ENCODE assay signal across 9 cellular contexts in genomic region chr19:55341191-55342043, GRCh38. TPM values are rescaled to one million over a fixed set of nuclear protein-coding genes. Genes with fewer than 3 reads are reported as not detected.
DNase-seq lines count a peak whose midpoint lies in the region; ATAC-seq, FAIRE-seq and TF ChIP-seq lines count a peak whose summit lies in the region.
"Had no signal": no experiment of that assay in that cellular context is flagged by ENCODE, and none has a peak within 500 bp of the region (broad histone marks: within the 10 kb centered on the region; RNA-seq: fewer than 3 reads in every experiment).

No MANE protein-coding gene starts in this region.

- ATAC-seq in activated CD8-positive, alpha-beta T cell treated with anti-CD3 and anti-CD28 coated beads, Interleukin-2, amount 10 ng/mL, durations not matched to agents 7 days and 5 days = no peak
- ATAC-seq in naive thymus-derived CD4-positive, alpha-beta T cell = no peak
- no peak for ATAC-seq in stimulated activated naive CD8-positive, alpha-beta T cell treated with anti-CD3 and anti-CD28 coated beads, Interleukin-15, amount 100 ng/mL, for 72 hours
- ATAC-seq in GM21717 (IDR thresholded peaks at IDR 0.05; ENCODE audit: unreplicated experiment) = no peak

- H3K27me3 ChIP-seq in naive thymus-derived CD4-positive, alpha-beta T cell (ENCODE audit: control insufficient read depth in 2 of 2, insufficient read depth in 2 of 2, low read length in 2 of 2) = no peaks in the 10 kb centered on the region

- peak; percentile 97 for DNase-seq in GM19239 (ENCODE audit: insufficient read length, low spot score)
- DNase-seq in NCI-H526 (lab: John Stamatoyannopoulos, UW) = peak; percentile 73 to 95
- peak; percentile 74 for DNase-seq in activated CD8-positive, alpha-beta T cell treated with anti-CD3 and anti-CD28 coated beads, Interleukin-2, amount 10 ng/mL, durations not matched to agents 7 days and 5 days
- no peak for DNase-seq in epithelial cell of proximal tubule (ENCODE audit: low read depth)
- DNase-seq in naive thymus-derived CD4-positive, alpha-beta T cell = peak in 6 of 9 donors; percentile 10 to 79 (median 24)
- DNase-seq in stimulated activated naive CD8-positive, alpha-beta T cell treated with anti-CD3 and anti-CD28 coated beads, Interleukin-15, amount 100 ng/mL, for 72 hours = no peak

- peaks cover 10% of the 10 kb centered on the region for H3K36me3 Mint-ChIP-seq in activated CD8-positive, alpha-beta T cell treated with anti-CD3 and anti-CD28 coated beads, Interleukin-2, amount 10 ng/mL, durations not matched to agents 7 days and 5 days (ENCODE audit: low read depth)
- peaks cover 0 to 13% (median 3%) of the 10 kb centered on the region in 5 donors for H3K36me3 Mint-ChIP-seq in naive thymus-derived CD4-positive, alpha-beta T cell

- no peaks in the 10 kb centered on the region for H3K9me3 ChIP-seq in naive thymus-derived CD4-positive, alpha-beta T cell (ENCODE audit: control insufficient read depth in 2 of 3, low read length in 3 of 3)

- H3K27ac Mint-ChIP-seq in activated CD8-positive, alpha-beta T cell treated with anti-CD3 and anti-CD28 coated beads, Interleukin-2, amount 10 ng/mL, durations not matched to agents 7 days and 5 days = peak overlapping the region; percentile 91
- peak overlapping the region in 8 of 9 donors; percentile 28 to 99 (median 93) for H3K27ac Mint-ChIP-seq in naive thymus-derived CD4-positive, alpha-beta T cell
- peak overlapping the region; percentile 82 to 91 for H3K27ac Mint-ChIP-seq in stimulated activated naive CD8-positive, alpha-beta T cell treated with anti-CD3 and anti-CD28 coated beads, Interleukin-15, amount 100 ng/mL, for 72 hours

- H3K4me1 Mint-ChIP-seq in activated CD8-positive, alpha-beta T cell treated with anti-CD3 and anti-CD28 coated beads, Interleukin-2, amount 10 ng/mL, durations not matched to agents 7 days and 5 days (ENCODE audit: low read depth) = peaks cover 20% of the 10 kb centered on the region
- H3K4me1 Mint-ChIP-seq in naive thymus-derived CD4-positive, alpha-beta T cell = peaks cover 11 to 28% (median 24%) of the 10 kb centered on the region in 7 donors
- peaks cover 23% of the 10 kb centered on the region for H3K4me1 Mint-ChIP-seq in stimulated activated naive CD8-positive, alpha-beta T cell treated with anti-CD3 and anti-CD28 coated beads, Interleukin-15, amount 100 ng/mL, for 72 hours

- intact Hi-C loops in naive thymus-derived CD4-positive, alpha-beta T cell (cut with micrococcal nuclease) = no loop called here

- H3K36me3 ChIP-seq in naive thymus-derived CD4-positive, alpha-beta T cell (ENCODE audit: control insufficient read depth in 2 of 3, insufficient read depth in 3 of 3, low read length in 3 of 3) = peaks cover 0 to 15% (median 0%) of the 10 kb centered on the region in 3 experiments

- H3K27me3 Mint-ChIP-seq in activated CD8-positive, alpha-beta T cell treated with anti-CD3 and anti-CD28 coated beads, Interleukin-2, amount 10 ng/mL, durations not matched to agents 7 days and 5 days (ENCODE audit: low read depth) = peaks cover 6% of the 10 kb centered on the region
- H3K27me3 Mint-ChIP-seq in naive thymus-derived CD4-positive, alpha-beta T cell = peaks cover 0 to 13% (median 0%) of the 10 kb centered on the region in 5 donors
- H3K27me3 Mint-ChIP-seq in stimulated activated naive CD8-positive, alpha-beta T cell treated with anti-CD3 and anti-CD28 coated beads, Interleukin-15, amount 100 ng/mL, for 72 hours = peaks cover 10% of the 10 kb centered on the region

- POLR2A ChIA-PET in activated CD8-positive, alpha-beta T cell treated with anti-CD3 and anti-CD28 coated beads, Interleukin-2, amount 10 ng/mL, durations not matched to agents 7 days and 5 days (lab: Charles Lee) = interaction anchor here (1.2 to 1.7 kb wide), 2 partner anchors 42 to 65 kb away, joined by 3 to 6 read pairs; partner anchors contain the start of gene TMEM238
- POLR2A ChIA-PET in naive thymus-derived CD4-positive, alpha-beta T cell (lab: Charles Lee) = interaction anchor here (0.9 to 1.1 kb wide), 3 partner anchors 11 to 87 kb away, joined by 3 to 5 read pairs (median 4); partner anchors contain the start of gene TMEM238

- CTCF ChIA-PET in activated CD8-positive, alpha-beta T cell treated with anti-CD3 and anti-CD28 coated beads, Interleukin-2, amount 10 ng/mL, durations not matched to agents 7 days and 5 days (lab: Charles Lee) = interaction anchor here (1.0 to 1.1 kb wide), 2 partner anchors 49 to 258 kb away, joined by 3 read pairs; partner anchors contain the start of gene FIZ1
- CTCF ChIA-PET in naive thymus-derived CD4-positive, alpha-beta T cell (lab: Charles Lee) = no interaction called here

- H3K4me3 ChIP-seq in epithelial cell of proximal tubule (ENCODE audit: low read depth, low read length) = peak overlapping the region; percentile 89
- no peak overlapping the region for H3K4me3 ChIP-seq in naive thymus-derived CD4-positive, alpha-beta T cell (ENCODE audit: low read length)

- peak overlapping the region; percentile 97 for H3K27ac ChIP-seq in 22Rv1
- H3K27ac ChIP-seq in naive thymus-derived CD4-positive, alpha-beta T cell (ENCODE audit: low read depth, low read length) = peak overlapping the region; percentile 93

- peaks cover 8 to 15% of the 10 kb centered on the region in 2 donors for H3K4me1 ChIP-seq in naive thymus-derived CD4-positive, alpha-beta T cell (ENCODE audit: control insufficient read depth in 2 of 2, insufficient read depth in 2 of 2, low read length in 2 of 2)

- H3K4me3 Mint-ChIP-seq in activated CD8-positive, alpha-beta T cell treated with anti-CD3 and anti-CD28 coated beads, Interleukin-2, amount 10 ng/mL, durations not matched to agents 7 days and 5 days = peak overlapping the region; percentile 87
- peak overlapping the region; percentile 74 to 99 (median 88) for H3K4me3 Mint-ChIP-seq in naive thymus-derived CD4-positive, alpha-beta T cell
- peak overlapping the region; percentile 96 to 98 for H3K4me3 Mint-ChIP-seq in stimulated activated naive CD8-positive, alpha-beta T cell treated with anti-CD3 and anti-CD28 coated beads, Interleukin-15, amount 100 ng/mL, for 72 hours

- TF ChIP-seq CTCF in 22Rv1 (IDR thresholded peaks at IDR 0.05) (no peak), epithelial cell of proximal tubule (conservative IDR thresholded peaks at IDR 0.05; ENCODE audit: low read depth, low read length) (no peak)

- no peaks in the 10 kb centered on the region for H3K9me3 Mint-ChIP-seq in activated CD8-positive, alpha-beta T cell treated with anti-CD3 and anti-CD28 coated beads, Interleukin-2, amount 10 ng/mL, durations not matched to agents 7 days and 5 days (ENCODE audit: insufficient read depth)
- peaks cover 0 to 4% (median 0%) of the 10 kb centered on the region in 11 donors for H3K9me3 Mint-ChIP-seq in naive thymus-derived CD4-positive, alpha-beta T cell
- no peaks in the 10 kb centered on the region for H3K9me3 Mint-ChIP-seq in stimulated activated naive CD8-positive, alpha-beta T cell treated with anti-CD3 and anti-CD28 coated beads, Interleukin-15, amount 100 ng/mL, for 72 hours

- peak; percentile 64 for FAIRE-seq in GM19239 (lab: Jason Lieb, UNC)

RNA-seq across cellular contexts. Expression of gene KMT5C, which starts 1.7 kb away (rescaled TPM):
- total RNA-seq in activated CD8-positive, alpha-beta T cell treated with anti-CD3 and anti-CD28 coated beads, Interleukin-2, amount 10 ng/mL, durations not matched to agents 7 days and 5 days = 10 to 100 TPM; 21.9 to 26.7 TPM
- total RNA-seq in epithelial cell of proximal tubule = 5.1 and 18.5 TPM in 2 replicates
- total RNA-seq in naive thymus-derived CD4-positive, alpha-beta T cell = 10 to 100 TPM; 21.8 to 63.3 (median 27.2) TPM
- polyA plus RNA-seq in naive thymus-derived CD4-positive, alpha-beta T cell = 1 to 10 TPM in 1 of 2 donors, under 1 TPM in 1; 0.84 to 2.9 TPM

RNA-seq across cellular contexts. Expression of gene COX6B2, which starts 13.1 kb away (rescaled TPM):
- under 1 TPM in 1 of 2 experiments, not detected in 1; 0.34 TPM for total RNA-seq in activated CD8-positive, alpha-beta T cell treated with anti-CD3 and anti-CD28 coated beads, Interleukin-2, amount 10 ng/mL, durations not matched to agents 7 days and 5 days
- total RNA-seq in epithelial cell of proximal tubule = 0.23 TPM in 1 of 2 replicates, not detected in the other
- total RNA-seq in naive thymus-derived CD4-positive, alpha-beta T cell = under 1 TPM in 2 of 5 experiments, not detected in 3; 0.37 to 0.49 TPM
- not detected for polyA plus RNA-seq in naive thymus-derived CD4-positive, alpha-beta T cell
- total RNA-seq: mononuclear cell had no signal

RNA-seq across cellular contexts. Expression of gene TMEM150B, which starts 16.3 kb away (rescaled TPM):
- under 1 TPM in 1 of 2 experiments, not detected in 1; 0.26 TPM for total RNA-seq in activated CD8-positive, alpha-beta T cell treated with anti-CD3 and anti-CD28 coated beads, Interleukin-2, amount 10 ng/mL, durations not matched to agents 7 days and 5 days
- total RNA-seq in epithelial cell of proximal tubule = not detected in 2 replicates
- total RNA-seq in naive thymus-derived CD4-positive, alpha-beta T cell = 10 to 100 TPM in 1 of 5 experiments, under 1 TPM in 3, not detected in 1; 0.44 to 10.3 (median 0.71) TPM
- polyA plus RNA-seq in naive thymus-derived CD4-positive, alpha-beta T cell = not detected

RNA-seq across cellular contexts. Expression of gene GARIN5B, which starts 21.6 kb away (rescaled TPM):
- total RNA-seq in activated CD8-positive, alpha-beta T cell treated with anti-CD3 and anti-CD28 coated beads, Interleukin-2, amount 10 ng/mL, durations not matched to agents 7 days and 5 days = not detected
- total RNA-seq in epithelial cell of proximal tubule = not detected in 2 replicates
- total RNA-seq in naive thymus-derived CD4-positive, alpha-beta T cell = not detected
- not detected for polyA plus RNA-seq in naive thymus-derived CD4-positive, alpha-beta T cell
- total RNA-seq: mononuclear cell had no signal

RNA-seq across cellular contexts. Expression of gene IL11, which starts 28.8 kb away (rescaled TPM):
- under 1 TPM; 0.26 to 0.34 TPM for total RNA-seq in activated CD8-positive, alpha-beta T cell treated with anti-CD3 and anti-CD28 coated beads, Interleukin-2, amount 10 ng/mL, durations not matched to agents 7 days and 5 days
- total RNA-seq in epithelial cell of proximal tubule = 31.0 and 42.8 TPM in 2 replicates
- total RNA-seq in naive thymus-derived CD4-positive, alpha-beta T cell = under 1 TPM in 2 of 5 experiments, not detected in 3; 0.58 to 0.69 TPM
- polyA plus RNA-seq in naive thymus-derived CD4-positive, alpha-beta T cell = not detected

Comparison
In these comparisons a context has a peak if more than half of its experiments do, and no peak if none do; other contexts are left out.
1. DNase-seq: peak in GM19239 (single experiment), NCI-H526 (2 of 2), activated CD8-positive, alpha-beta T cell treated with anti-CD3 and anti-CD28 coated beads, Interleukin-2, amount 10 ng/mL, durations not matched to agents 7 days and 5 days (single experiment) and naive thymus-derived CD4-positive, alpha-beta T cell (6 of 9); none in epithelial cell of proximal tubule (single experiment) and stimulated activated naive CD8-positive, alpha-beta T cell treated with anti-CD3 and anti-CD28 coated beads, Interleukin-15, amount 100 ng/mL, for 72 hours (0 of 2).
2. Peak in every context shown above with its lines, with median percentiles within 50 percentile points of each other: H3K27ac Mint-ChIP-seq and H3K4me3 Mint-ChIP-seq.